ENCODE assay signal across 1 cellular context in the genomic region with DNA sequence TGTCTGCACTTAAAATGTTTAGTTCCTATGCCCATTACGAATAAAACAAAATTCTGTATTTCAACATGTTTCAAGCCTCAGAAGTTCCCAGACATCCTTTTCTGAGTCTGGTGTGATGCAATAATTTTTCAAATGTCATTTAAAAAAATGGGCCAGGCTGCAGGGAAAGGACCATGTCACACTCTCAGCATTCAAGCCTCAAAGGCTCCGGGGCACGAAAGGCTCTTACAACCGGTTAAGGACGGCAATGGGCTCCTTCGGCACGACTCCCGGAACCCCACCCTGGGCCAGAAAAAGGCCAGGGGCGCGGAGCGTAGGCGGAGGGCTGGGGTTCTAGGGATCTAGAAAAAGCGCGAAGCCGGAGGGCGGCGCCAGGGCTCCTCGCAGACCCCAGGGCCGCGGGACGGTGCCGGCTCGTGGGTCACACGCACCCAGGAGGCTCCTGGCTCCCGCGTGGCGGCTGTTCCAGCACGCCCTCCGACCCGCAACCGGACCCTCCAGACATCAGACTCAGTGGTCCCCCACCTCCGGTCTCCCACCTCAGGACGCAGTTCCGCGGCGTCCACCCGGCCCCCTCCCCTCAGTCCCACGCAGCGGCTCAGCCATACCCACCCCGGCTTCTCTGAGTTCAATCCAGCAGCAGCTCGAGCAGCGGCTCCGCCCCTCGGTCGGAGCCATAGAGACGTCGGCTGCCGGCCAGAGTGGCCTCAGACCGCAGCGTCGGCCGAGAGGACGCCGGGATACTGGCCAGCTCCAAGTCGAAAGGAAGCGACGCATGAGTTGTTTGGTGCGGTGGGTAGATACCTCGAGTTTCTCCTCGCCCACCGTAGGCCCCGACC.
TF ChIP-seq lines count a peak whose summit lies in the region.

Gene TMEM267 (minus strand): TSS at position 656 of the 839 bp plus-strand sequence. CDS start 29,896 bp downstream, outside the sequence.

TF ChIP-seq in HepG2, 621 proteins besides CTCF, POLR2A, EP300 and RAD21 (continued from another document and continues in another):
- TF ChIP-seq ZSCAN31 (CRISPR knock-in tag; IDR thresholded peaks at IDR 0.05; ENCODE audit: low read depth) = 0 out of 2 replicates have a peak, but pooled peaks have one; percentile 67
- TF ChIP-seq TSC22D2 (CRISPR knock-in tag; IDR thresholded peaks at IDR 0.05; ENCODE audit: borderline replicate concordance) = no peak
- TF ChIP-seq, protein P1, sequence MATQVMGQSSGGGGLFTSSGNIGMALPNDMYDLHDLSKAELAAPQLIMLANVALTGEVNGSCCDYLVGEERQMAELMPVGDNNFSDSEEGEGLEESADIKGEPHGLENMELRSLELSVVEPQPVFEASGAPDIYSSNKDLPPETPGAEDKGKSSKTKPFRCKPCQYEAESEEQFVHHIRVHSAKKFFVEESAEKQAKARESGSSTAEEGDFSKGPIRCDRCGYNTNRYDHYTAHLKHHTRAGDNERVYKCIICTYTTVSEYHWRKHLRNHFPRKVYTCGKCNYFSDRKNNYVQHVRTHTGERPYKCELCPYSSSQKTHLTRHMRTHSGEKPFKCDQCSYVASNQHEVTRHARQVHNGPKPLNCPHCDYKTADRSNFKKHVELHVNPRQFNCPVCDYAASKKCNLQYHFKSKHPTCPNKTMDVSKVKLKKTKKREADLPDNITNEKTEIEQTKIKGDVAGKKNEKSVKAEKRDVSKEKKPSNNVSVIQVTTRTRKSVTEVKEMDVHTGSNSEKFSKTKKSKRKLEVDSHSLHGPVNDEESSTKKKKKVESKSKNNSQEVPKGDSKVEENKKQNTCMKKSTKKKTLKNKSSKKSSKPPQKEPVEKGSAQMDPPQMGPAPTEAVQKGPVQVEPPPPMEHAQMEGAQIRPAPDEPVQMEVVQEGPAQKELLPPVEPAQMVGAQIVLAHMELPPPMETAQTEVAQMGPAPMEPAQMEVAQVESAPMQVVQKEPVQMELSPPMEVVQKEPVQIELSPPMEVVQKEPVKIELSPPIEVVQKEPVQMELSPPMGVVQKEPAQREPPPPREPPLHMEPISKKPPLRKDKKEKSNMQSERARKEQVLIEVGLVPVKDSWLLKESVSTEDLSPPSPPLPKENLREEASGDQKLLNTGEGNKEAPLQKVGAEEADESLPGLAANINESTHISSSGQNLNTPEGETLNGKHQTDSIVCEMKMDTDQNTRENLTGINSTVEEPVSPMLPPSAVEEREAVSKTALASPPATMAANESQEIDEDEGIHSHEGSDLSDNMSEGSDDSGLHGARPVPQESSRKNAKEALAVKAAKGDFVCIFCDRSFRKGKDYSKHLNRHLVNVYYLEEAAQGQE (IDR thresholded peaks at IDR 0.05; ENCODE audit: borderline replicate concordance in 1 of 2, low read depth in 1 of 2, low read length in 2 of 2) = peak in 1 of 2 experiments; percentile 17; a peak in 1 of 4 replicates
- TF ChIP-seq CREB1 (IDR thresholded peaks at IDR 0.05) = peak; percentile 61; the same call in 1 of the 2 replicates
- peak; percentile 84 for TF ChIP-seq CREB1 (CRISPR knock-in tag; IDR thresholded peaks at IDR 0.05)
- TF ChIP-seq E2F5 (CRISPR knock-in tag; conservative IDR thresholded peaks at IDR 0.05) = no peak
- peak; percentile 71; the same call in 1 of the 2 replicates for TF ChIP-seq ZNF235 (CRISPR knock-in tag; IDR thresholded peaks at IDR 0.05; ENCODE audit: borderline replicate concordance)
- TF ChIP-seq ZNF770 (CRISPR knock-in tag; IDR thresholded peaks at IDR 0.05) = no peak
- TF ChIP-seq ZNF567 (CRISPR knock-in tag; IDR thresholded peaks at IDR 0.05; ENCODE audit: borderline replicate concordance) = no peak; the same call in 1 of the 2 replicates
- no peak for TF ChIP-seq ZNF660 (CRISPR knock-in tag; IDR thresholded peaks at IDR 0.05; ENCODE audit: borderline replicate concordance, low read depth)
- no peak for TF ChIP-seq KDM4B (CRISPR knock-in tag; IDR thresholded peaks at IDR 0.05)
- peak; percentile 86 for TF ChIP-seq ZNF430 (CRISPR knock-in tag; IDR thresholded peaks at IDR 0.05)
- peak; percentile 88 for TF ChIP-seq TAF1 (CRISPR knock-in tag; IDR thresholded peaks at IDR 0.05)
- TF ChIP-seq ZBTB34 (CRISPR knock-in tag; IDR thresholded peaks at IDR 0.05) = 0 out of 2 replicates have a peak, but pooled peaks have one; percentile 68
- TF ChIP-seq YEATS2 (CRISPR knock-in tag; IDR thresholded peaks at IDR 0.05; ENCODE audit: borderline replicate concordance) = peak; percentile 86
- TF ChIP-seq NR3C1 (CRISPR knock-in tag; IDR thresholded peaks at IDR 0.05) = no peak
- TF ChIP-seq, protein P2, sequence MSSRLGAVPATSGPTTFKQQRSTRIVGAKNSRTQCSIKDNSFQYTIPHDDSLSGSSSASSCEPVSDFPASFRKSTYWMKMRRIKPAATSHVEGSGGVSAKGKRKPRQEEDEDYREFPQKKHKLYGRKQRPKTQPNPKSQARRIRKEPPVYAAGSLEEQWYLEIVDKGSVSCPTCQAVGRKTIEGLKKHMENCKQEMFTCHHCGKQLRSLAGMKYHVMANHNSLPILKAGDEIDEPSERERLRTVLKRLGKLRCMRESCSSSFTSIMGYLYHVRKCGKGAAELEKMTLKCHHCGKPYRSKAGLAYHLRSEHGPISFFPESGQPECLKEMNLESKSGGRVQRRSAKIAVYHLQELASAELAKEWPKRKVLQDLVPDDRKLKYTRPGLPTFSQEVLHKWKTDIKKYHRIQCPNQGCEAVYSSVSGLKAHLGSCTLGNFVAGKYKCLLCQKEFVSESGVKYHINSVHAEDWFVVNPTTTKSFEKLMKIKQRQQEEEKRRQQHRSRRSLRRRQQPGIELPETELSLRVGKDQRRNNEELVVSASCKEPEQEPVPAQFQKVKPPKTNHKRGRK (CRISPR knock-in tag; IDR thresholded peaks at IDR 0.05) = no peak
- 0 out of 2 replicates have a peak, but pooled peaks have one; percentile 51 for TF ChIP-seq ZFAT (CRISPR knock-in tag; conservative IDR thresholded peaks at IDR 0.05)
- TF ChIP-seq ZNF674 (CRISPR knock-in tag; IDR thresholded peaks at IDR 0.05; ENCODE audit: low read depth) = no peak
- no peak for TF ChIP-seq NCOA2 (CRISPR knock-in tag; IDR thresholded peaks at IDR 0.05)
- TF ChIP-seq ZNF589 (CRISPR knock-in tag; conservative IDR thresholded peaks at IDR 0.05) = peak; percentile 48; the same call in 1 of the 2 replicates
- TF ChIP-seq JUND (CRISPR knock-in tag; IDR thresholded peaks at IDR 0.05) = no peak
- TF ChIP-seq PITX1 (CRISPR knock-in tag; IDR thresholded peaks at IDR 0.05) = no peak
- TF ChIP-seq PRDM15 (CRISPR knock-in tag; IDR thresholded peaks at IDR 0.05) = peak; percentile 46; the same call in 1 of the 2 replicates
- TF ChIP-seq, protein P3, sequence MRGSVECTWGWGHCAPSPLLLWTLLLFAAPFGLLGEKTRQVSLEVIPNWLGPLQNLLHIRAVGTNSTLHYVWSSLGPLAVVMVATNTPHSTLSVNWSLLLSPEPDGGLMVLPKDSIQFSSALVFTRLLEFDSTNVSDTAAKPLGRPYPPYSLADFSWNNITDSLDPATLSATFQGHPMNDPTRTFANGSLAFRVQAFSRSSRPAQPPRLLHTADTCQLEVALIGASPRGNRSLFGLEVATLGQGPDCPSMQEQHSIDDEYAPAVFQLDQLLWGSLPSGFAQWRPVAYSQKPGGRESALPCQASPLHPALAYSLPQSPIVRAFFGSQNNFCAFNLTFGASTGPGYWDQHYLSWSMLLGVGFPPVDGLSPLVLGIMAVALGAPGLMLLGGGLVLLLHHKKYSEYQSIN (CRISPR knock-in tag; IDR thresholded peaks at IDR 0.05; ENCODE audit: borderline replicate concordance) = no peak
- 0 out of 2 replicates have a peak, but pooled peaks have one; percentile 36 for TF ChIP-seq MYNN (CRISPR knock-in tag; IDR thresholded peaks at IDR 0.05; ENCODE audit: low read depth)
- peak; percentile 77 for TF ChIP-seq ZNF883 (CRISPR knock-in tag; IDR thresholded peaks at IDR 0.05; ENCODE audit: not compliant biosample characterization)
- 0 out of 2 replicates have a peak, but pooled peaks have one; percentile 12 for TF ChIP-seq ZKSCAN8 (CRISPR knock-in tag; IDR thresholded peaks at IDR 0.05; ENCODE audit: borderline replicate concordance)
- no peak for TF ChIP-seq SRSF9 (IDR thresholded peaks at IDR 0.05; ENCODE audit: borderline replicate concordance, insufficient read depth, low read depth, low read length, poor library complexity, severe bottlenecking)
- TF ChIP-seq HMG20A (CRISPR knock-in tag; IDR thresholded peaks at IDR 0.05; ENCODE audit: borderline replicate concordance) = no peak; the same call in 1 of the 2 replicates
- TF ChIP-seq NFIB (CRISPR knock-in tag; IDR thresholded peaks at IDR 0.05; ENCODE audit: borderline replicate concordance) = no peak
- peak; percentile 82 for TF ChIP-seq PTBP1 (IDR thresholded peaks at IDR 0.05; ENCODE audit: low read depth, low read length, poor library complexity, severe bottlenecking)
- TF ChIP-seq, protein P4, sequence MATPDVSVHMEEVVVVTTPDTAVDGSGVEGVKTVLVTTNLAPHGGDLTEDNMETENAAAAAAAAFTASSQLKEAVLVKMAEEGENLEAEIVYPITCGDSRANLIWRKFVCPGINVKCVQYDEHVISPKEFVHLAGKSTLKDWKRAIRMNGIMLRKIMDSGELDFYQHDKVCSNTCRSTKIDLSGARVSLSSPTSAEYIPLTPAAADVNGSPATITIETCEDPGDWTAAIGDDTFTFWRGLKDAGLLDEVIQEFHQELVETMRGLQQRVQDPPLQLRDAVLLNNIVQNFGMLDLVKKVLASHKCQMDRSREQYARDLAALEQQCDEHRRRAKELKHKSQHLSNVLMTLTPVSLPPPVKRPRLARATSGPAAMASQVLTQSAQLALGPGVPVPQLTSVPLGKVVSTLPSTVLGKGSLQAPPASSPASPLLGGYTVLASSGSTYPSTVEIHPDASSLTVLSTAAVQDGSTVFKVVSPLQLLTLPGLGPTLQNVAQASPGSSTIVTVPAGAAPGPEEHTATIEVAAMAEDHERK (CRISPR knock-in tag; IDR thresholded peaks at IDR 0.05; ENCODE audit: low read depth) = 0 out of 2 replicates have a peak, but pooled peaks have one; percentile 30
- TF ChIP-seq FOXK2 (IDR thresholded peaks at IDR 0.05) = no peak
- TF ChIP-seq MTF1 (CRISPR knock-in tag; IDR thresholded peaks at IDR 0.05) = no peak
- no peak for TF ChIP-seq NR2F6 (IDR thresholded peaks at IDR 0.05)
- TF ChIP-seq NR2F6 (CRISPR knock-in tag; IDR thresholded peaks at IDR 0.05) = no peak
- peak; percentile 51; the same call in 1 of the 2 replicates for TF ChIP-seq ARNT2 (CRISPR knock-in tag; IDR thresholded peaks at IDR 0.05; ENCODE audit: low read depth)
